Comparison of ENCODE assay signal across 29 cellular contexts in the genomic region with DNA sequence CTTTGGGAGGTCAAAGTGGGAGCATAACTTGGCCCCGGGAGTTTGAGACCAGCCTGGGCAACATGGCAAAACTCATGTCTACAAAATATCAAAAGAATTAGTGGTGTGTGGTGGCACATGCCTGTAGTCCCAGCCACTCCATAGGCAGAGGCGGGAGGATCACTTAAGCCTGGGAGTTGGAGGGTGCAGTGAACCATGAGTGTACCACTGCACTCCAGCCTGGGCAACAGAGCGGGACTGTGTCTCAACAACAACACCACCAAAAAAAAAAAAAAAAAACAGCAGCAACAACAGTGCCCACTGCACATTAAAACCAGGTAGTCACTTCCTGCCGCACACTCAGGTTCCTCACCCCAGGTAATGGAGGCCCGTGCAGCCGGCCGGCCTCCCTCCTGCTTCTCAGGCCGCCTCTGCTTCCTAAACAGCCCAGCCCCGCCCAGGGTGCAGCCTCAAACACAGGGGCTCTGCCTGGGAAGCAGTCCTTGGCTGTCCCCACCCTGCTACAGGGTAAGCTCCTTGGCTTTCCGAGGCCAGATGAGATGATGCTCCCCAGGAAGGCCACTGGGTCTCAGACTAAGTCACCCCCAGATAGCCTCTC.
DNase-seq lines count a peak whose midpoint lies in the region; ATAC-seq and TF ChIP-seq lines count a peak whose summit lies in the region.
"Had no signal": no experiment of that assay in that cellular context is flagged by ENCODE, and none has a peak within 500 bp of the region (broad histone marks: within the 10 kb centered on the region; RNA-seq: fewer than 3 reads in every experiment).

No MANE protein-coding gene starts in this region.

- H3K36me3 Mint-ChIP-seq in nephron progenitor cell (ENCODE audit: low read depth), result no peaks in the 10 kb centered on the region
- no peaks in the 10 kb centered on the region for H3K36me3 Mint-ChIP-seq in activated T-helper 17 cell treated with anti-CD3 and anti-CD28 coated beads, Interleukin-2, amount 50 U/mL, for 72 hours (ENCODE audit: low read depth)
- H3K36me3 Mint-ChIP-seq: CD4-positive, CD25-positive, alpha-beta regulatory T cell had no signal

- peaks cover 4% of the 10 kb centered on the region for H3K4me1 Mint-ChIP-seq in nephron progenitor cell
- H3K4me1 Mint-ChIP-seq in activated T-helper 17 cell treated with anti-CD3 and anti-CD28 coated beads, Interleukin-2, amount 50 U/mL, for 72 hours, result no peaks in the 10 kb centered on the region
- H3K4me1 Mint-ChIP-seq: CD4-positive, CD25-positive, alpha-beta regulatory T cell had no signal

- peak overlapping the region; percentile 64 for H3K27ac ChIP-seq in epithelial cell of prostate
- H3K27ac ChIP-seq: 22Rv1, GM23248, SJSA1 had no signal

- no peak for TF ChIP-seq CTCF in nephron progenitor cell (IDR thresholded peaks at IDR 0.05)

- H3K4me3 Mint-ChIP-seq in nephron progenitor cell, result no peak overlapping the region
- no peak overlapping the region for H3K4me3 Mint-ChIP-seq in activated T-helper 17 cell treated with anti-CD3 and anti-CD28 coated beads, Interleukin-2, amount 50 U/mL, for 72 hours
- H3K4me3 Mint-ChIP-seq: CD4-positive, CD25-positive, alpha-beta regulatory T cell had no signal

- ATAC-seq in activated T-helper 17 cell treated with anti-CD3 and anti-CD28 coated beads, Interleukin-2, amount 50 U/mL, for 72 hours (replicated peaks), result no peak
- no peak for ATAC-seq in HG03469 (IDR thresholded peaks at IDR 0.05; ENCODE audit: unreplicated experiment)
- ATAC-seq in GM18861 (IDR thresholded peaks at IDR 0.05; ENCODE audit: unreplicated experiment), result no peak
- ATAC-seq: HepG2 had no signal

- peaks cover 16% of the 10 kb centered on the region for H3K9me3 Mint-ChIP-seq in nephron progenitor cell
- peaks cover 4% of the 10 kb centered on the region for H3K9me3 Mint-ChIP-seq in activated T-helper 17 cell treated with anti-CD3 and anti-CD28 coated beads, Interleukin-2, amount 50 U/mL, for 72 hours

- no peak overlapping the region for H3K27ac Mint-ChIP-seq in nephron progenitor cell
- no peak overlapping the region for H3K27ac Mint-ChIP-seq in activated T-helper 17 cell treated with anti-CD3 and anti-CD28 coated beads, Interleukin-2, amount 50 U/mL, for 72 hours
- H3K27ac Mint-ChIP-seq: CD4-positive, CD25-positive, alpha-beta regulatory T cell had no signal

- H3K27me3 Mint-ChIP-seq in nephron progenitor cell (ENCODE audit: low read depth, poor library complexity), result peaks cover 13% of the 10 kb centered on the region
- H3K27me3 Mint-ChIP-seq in activated T-helper 17 cell treated with anti-CD3 and anti-CD28 coated beads, Interleukin-2, amount 50 U/mL, for 72 hours, result peaks cover 11% of the 10 kb centered on the region
- H3K27me3 Mint-ChIP-seq: CD4-positive, CD25-positive, alpha-beta regulatory T cell had no signal

- DNase-seq in NCI-H2029 (lab: John Stamatoyannopoulos, UW), result peak; percentile 3
- DNase-seq in NCI-H2029 treated with DMSO at 0.1 percent for 48 hours (lab: John Stamatoyannopoulos, UW), result no peak
- no peak for DNase-seq in epithelial cell of prostate (ENCODE audit: low read depth, low spot score)
- DNase-seq in nephron progenitor cell, result peak; percentile 24
- no peak for DNase-seq in D341Med (ENCODE audit: low spot score)
- DNase-seq: ACHN; BE2C; CD4-positive, CD25-positive, alpha-beta regulatory T cell; DMS 273 treated with DMSO at 0.1 percent for 48 hours; DND-41; GM23248; H7; Kasumi-1; MV-4-11; NCI-H1105; NCI-H1436 treated with DMSO at 0.1 percent for 48 hours; NCI-H1930; NCI-H446 treated with DMSO at 0.1 percent for 48 hours; NCI-H526; NCI-H82; NK-92 treated with Interleukin-12 subunit alpha and Interleukin-12 subunit beta, amount 100 ng/mL, for 24 hours; Right ventricle myocardium superior; RPMI8226 had no signal

Comparison
In these comparisons a context has a peak if more than half of its experiments do, and no peak if none do; other contexts are left out.
1. DNase-seq: peak in NCI-H2029 (single experiment) and nephron progenitor cell (single experiment); none in NCI-H2029 treated with DMSO at 0.1 percent for 48 hours (single experiment), epithelial cell of prostate (single experiment) and D341Med (single experiment).